2 cellular contexts compared by ENCODE assay signal in the genomic region with DNA sequence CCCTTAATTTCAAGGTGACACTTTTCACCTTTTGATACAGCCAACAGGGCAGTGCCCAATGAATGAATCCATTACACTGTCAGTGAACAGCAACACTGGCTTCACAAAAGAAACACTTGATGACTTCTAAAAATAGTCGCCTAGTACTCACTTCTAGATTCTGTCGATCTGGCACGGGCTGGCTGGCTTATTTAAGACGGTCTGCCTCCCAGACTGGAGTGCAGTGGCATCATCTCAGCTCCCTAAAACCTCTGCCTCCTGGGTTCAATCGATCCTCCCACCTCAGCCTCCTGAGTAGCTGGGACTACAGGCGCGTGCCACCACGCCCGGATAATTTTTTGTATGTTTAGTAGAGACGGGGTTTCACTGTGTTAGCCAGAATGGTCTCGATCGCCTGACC.
TF ChIP-seq lines count a peak whose summit lies in the region.

No MANE protein-coding gene starts in this region.

TF ChIP-seq in HCT116, 20 proteins besides CTCF, POLR2A, EP300 and RAD21:
- no peak for TF ChIP-seq ELF1 (IDR thresholded peaks at IDR 0.05; ENCODE audit: borderline replicate concordance, low read depth)
- TF ChIP-seq, protein P1, sequence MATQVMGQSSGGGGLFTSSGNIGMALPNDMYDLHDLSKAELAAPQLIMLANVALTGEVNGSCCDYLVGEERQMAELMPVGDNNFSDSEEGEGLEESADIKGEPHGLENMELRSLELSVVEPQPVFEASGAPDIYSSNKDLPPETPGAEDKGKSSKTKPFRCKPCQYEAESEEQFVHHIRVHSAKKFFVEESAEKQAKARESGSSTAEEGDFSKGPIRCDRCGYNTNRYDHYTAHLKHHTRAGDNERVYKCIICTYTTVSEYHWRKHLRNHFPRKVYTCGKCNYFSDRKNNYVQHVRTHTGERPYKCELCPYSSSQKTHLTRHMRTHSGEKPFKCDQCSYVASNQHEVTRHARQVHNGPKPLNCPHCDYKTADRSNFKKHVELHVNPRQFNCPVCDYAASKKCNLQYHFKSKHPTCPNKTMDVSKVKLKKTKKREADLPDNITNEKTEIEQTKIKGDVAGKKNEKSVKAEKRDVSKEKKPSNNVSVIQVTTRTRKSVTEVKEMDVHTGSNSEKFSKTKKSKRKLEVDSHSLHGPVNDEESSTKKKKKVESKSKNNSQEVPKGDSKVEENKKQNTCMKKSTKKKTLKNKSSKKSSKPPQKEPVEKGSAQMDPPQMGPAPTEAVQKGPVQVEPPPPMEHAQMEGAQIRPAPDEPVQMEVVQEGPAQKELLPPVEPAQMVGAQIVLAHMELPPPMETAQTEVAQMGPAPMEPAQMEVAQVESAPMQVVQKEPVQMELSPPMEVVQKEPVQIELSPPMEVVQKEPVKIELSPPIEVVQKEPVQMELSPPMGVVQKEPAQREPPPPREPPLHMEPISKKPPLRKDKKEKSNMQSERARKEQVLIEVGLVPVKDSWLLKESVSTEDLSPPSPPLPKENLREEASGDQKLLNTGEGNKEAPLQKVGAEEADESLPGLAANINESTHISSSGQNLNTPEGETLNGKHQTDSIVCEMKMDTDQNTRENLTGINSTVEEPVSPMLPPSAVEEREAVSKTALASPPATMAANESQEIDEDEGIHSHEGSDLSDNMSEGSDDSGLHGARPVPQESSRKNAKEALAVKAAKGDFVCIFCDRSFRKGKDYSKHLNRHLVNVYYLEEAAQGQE (IDR thresholded peaks at IDR 0.05; ENCODE audit: low read depth), result no peak

TF ChIP-seq in K562, 482 proteins besides CTCF, POLR2A, EP300 and RAD21:
- TF ChIP-seq, protein P2, sequence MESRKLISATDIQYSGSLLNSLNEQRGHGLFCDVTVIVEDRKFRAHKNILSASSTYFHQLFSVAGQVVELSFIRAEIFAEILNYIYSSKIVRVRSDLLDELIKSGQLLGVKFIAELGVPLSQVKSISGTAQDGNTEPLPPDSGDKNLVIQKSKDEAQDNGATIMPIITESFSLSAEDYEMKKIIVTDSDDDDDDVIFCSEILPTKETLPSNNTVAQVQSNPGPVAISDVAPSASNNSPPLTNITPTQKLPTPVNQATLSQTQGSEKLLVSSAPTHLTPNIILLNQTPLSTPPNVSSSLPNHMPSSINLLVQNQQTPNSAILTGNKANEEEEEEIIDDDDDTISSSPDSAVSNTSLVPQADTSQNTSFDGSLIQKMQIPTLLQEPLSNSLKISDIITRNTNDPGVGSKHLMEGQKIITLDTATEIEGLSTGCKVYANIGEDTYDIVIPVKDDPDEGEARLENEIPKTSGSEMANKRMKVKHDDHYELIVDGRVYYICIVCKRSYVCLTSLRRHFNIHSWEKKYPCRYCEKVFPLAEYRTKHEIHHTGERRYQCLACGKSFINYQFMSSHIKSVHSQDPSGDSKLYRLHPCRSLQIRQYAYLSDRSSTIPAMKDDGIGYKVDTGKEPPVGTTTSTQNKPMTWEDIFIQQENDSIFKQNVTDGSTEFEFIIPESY (CRISPR knock-in tag; IDR thresholded peaks at IDR 0.05), result 0 out of 2 replicates have a peak, but pooled peaks have one; percentile 15
- TF ChIP-seq TCF3 (CRISPR knock-in tag; IDR thresholded peaks at IDR 0.05), result no peak
